In the genomic region with DNA sequence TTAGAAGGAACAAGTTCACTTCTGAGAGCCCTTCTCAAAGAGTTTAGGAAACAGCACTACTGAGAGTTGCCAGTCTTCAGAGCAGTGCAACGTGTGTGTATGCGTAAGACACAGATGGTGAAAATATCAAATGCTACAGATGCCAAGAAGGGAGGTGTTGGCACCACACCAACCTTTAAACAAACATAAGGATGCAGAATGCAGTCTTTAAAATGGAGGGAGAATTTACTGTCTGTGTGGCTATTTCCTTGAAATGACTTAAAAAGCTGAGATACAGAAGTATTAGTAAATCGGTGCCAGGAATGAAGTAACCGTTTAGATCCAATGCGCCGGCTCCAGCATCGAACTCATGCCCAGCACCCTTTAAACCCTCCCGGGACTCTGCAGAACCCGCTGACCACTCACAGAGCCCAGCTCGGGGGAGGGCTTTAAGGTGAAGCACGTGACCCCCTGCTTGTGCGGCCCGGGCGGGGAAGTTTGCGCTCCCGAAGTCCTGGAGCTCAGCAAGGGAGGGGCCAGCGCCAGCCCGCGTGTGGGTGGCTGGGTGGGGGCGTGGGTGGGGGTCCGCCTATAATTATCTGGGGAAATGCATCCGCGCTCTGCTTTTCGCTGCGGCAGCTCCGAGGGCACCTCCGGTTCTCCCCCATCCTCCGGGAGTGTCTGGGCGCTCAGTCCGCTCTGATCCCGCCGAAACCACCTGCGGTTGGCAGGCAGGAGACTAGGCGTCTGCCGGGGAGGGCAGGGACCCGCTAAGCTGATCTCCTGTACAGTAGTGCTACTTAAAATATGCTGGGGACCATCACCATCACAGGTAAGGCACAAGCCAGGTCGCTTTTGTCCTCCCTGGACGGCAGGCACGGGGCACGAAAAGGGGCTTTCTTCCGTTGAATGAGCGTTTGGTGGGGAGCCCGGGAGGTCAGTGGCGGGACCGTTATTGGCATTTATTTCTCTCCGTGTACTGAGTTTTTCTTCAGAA, we compare ENCODE assay signal across 1 cellular context.
A peak's percentile ranks its signal among the peaks of the same experiment; 100 is the strongest.
TF ChIP-seq lines count a peak whose summit lies in the region.

No MANE protein-coding gene starts in this region.

TF ChIP-seq in HepG2, 621 proteins besides CTCF, POLR2A, EP300 and RAD21 (continued from another document and continues in another):
- TF ChIP-seq, protein P1, sequence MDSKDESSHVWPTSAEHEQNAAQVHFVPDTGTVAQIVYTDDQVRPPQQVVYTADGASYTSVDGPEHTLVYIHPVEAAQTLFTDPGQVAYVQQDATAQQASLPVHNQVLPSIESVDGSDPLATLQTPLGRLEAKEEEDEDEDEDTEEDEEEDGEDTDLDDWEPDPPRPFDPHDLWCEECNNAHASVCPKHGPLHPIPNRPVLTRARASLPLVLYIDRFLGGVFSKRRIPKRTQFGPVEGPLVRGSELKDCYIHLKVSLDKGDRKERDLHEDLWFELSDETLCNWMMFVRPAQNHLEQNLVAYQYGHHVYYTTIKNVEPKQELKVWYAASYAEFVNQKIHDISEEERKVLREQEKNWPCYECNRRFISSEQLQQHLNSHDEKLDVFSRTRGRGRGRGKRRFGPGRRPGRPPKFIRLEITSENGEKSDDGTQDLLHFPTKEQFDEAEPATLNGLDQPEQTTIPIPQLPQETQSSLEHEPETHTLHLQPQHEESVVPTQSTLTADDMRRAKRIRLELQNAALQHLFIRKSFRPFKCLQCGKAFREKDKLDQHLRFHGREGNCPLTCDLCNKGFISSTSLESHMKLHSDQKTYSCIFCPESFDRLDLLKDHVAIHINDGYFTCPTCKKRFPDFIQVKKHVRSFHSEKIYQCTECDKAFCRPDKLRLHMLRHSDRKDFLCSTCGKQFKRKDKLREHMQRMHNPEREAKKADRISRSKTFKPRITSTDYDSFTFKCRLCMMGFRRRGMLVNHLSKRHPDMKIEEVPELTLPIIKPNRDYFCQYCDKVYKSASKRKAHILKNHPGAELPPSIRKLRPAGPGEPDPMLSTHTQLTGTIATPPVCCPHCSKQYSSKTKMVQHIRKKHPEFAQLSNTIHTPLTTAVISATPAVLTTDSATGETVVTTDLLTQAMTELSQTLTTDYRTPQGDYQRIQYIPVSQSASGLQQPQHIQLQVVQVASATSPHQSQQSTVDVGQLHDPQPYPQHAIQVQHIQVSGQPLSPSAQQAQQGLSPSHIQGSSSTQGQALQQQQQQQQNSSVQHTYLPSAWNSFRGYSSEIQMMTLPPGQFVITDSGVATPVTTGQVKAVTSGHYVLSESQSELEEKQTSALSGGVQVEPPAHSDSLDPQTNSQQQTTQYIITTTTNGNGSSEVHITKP (CRISPR knock-in tag; IDR thresholded peaks at IDR 0.05; ENCODE audit: low read depth), result 0 out of 2 replicates have a peak, but pooled peaks have one; percentile 28
- 0 out of 2 replicates have a peak, but pooled peaks have one; percentile 26 for TF ChIP-seq ZNF709 (CRISPR knock-in tag; IDR thresholded peaks at IDR 0.05)
- TF ChIP-seq RFXANK (CRISPR knock-in tag; IDR thresholded peaks at IDR 0.05), result no peak
- 0 out of 4 replicates have a peak, but pooled peaks of 1 of the 2 experiments have one; percentile 22 for TF ChIP-seq KLF16 (CRISPR knock-in tag; IDR thresholded peaks at IDR 0.05)
- TF ChIP-seq, protein P2, sequence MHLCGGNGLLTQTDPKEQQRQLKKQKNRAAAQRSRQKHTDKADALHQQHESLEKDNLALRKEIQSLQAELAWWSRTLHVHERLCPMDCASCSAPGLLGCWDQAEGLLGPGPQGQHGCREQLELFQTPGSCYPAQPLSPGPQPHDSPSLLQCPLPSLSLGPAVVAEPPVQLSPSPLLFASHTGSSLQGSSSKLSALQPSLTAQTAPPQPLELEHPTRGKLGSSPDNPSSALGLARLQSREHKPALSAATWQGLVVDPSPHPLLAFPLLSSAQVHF (CRISPR knock-in tag; IDR thresholded peaks at IDR 0.05), result no peak
- TF ChIP-seq, protein P3, sequence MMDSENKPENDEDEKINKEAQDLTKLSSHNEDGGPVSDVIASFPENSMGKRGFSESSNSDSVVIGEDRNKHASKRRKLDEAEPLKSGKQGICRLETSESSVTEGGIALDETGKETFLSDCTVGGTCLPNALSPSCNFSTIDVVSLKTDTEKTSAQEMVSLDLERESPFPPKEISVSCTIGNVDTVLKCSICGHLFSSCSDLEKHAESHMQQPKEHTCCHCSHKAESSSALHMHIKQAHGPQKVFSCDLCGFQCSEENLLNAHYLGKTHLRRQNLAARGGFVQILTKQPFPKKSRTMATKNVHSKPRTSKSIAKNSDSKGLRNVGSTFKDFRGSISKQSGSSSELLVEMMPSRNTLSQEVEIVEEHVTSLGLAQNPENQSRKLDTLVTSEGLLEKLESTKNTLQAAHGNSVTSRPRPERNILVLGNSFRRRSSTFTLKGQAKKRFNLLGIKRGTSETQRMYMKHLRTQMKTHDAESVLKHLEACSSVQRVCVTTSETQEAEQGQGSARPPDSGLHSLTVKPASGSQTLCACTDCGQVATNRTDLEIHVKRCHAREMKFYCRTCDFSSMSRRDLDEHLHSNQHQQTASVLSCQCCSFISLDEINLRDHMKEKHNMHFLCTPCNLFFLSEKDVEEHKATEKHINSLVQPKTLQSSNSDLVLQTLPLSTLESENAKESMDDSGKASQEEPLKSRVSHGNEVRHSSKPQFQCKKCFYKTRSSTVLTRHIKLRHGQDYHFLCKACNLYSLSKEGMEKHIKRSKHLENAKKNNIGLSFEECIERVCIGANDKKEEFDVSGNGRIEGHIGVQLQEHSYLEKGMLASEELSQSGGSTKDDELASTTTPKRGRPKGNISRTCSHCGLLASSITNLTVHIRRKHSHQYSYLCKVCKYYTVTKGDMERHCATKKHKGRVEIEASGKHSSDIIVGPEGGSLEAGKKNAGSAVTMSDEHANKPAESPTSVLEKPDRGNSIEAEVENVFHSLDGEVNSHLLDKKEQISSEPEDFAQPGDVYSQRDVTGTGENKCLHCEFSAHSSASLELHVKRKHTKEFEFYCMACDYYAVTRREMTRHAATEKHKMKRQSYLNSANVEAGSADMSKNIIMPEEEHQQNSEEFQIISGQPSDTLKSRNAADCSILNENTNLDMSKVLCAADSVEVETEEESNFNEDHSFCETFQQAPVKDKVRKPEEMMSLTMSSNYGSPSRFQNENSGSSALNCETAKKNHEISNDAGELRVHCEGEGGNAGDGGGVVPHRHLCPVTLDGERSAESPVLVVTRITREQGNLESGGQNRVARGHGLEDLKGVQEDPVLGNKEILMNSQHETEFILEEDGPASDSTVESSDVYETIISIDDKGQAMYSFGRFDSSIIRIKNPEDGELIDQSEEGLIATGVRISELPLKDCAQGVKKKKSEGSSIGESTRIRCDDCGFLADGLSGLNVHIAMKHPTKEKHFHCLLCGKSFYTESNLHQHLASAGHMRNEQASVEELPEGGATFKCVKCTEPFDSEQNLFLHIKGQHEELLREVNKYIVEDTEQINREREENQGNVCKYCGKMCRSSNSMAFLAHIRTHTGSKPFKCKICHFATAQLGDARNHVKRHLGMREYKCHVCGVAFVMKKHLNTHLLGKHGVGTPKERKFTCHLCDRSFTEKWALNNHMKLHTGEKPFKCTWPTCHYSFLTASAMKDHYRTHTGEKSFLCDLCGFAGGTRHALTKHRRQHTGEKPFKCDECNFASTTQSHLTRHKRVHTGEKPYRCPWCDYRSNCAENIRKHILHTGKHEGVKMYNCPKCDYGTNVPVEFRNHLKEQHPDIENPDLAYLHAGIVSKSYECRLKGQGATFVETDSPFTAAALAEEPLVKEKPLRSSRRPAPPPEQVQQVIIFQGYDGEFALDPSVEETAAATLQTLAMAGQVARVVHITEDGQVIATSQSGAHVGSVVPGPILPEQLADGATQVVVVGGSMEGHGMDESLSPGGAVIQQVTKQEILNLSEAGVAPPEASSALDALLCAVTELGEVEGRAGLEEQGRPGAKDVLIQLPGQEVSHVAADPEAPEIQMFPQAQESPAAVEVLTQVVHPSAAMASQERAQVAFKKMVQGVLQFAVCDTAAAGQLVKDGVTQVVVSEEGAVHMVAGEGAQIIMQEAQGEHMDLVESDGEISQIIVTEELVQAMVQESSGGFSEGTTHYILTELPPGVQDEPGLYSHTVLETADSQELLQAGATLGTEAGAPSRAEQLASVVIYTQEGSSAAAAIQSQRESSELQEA (CRISPR knock-in tag; IDR thresholded peaks at IDR 0.05; ENCODE audit: not compliant biosample characterization), result peak; percentile 33
- TF ChIP-seq ZNF160 (CRISPR knock-in tag; IDR thresholded peaks at IDR 0.05), result no peak
- TF ChIP-seq, protein P4, sequence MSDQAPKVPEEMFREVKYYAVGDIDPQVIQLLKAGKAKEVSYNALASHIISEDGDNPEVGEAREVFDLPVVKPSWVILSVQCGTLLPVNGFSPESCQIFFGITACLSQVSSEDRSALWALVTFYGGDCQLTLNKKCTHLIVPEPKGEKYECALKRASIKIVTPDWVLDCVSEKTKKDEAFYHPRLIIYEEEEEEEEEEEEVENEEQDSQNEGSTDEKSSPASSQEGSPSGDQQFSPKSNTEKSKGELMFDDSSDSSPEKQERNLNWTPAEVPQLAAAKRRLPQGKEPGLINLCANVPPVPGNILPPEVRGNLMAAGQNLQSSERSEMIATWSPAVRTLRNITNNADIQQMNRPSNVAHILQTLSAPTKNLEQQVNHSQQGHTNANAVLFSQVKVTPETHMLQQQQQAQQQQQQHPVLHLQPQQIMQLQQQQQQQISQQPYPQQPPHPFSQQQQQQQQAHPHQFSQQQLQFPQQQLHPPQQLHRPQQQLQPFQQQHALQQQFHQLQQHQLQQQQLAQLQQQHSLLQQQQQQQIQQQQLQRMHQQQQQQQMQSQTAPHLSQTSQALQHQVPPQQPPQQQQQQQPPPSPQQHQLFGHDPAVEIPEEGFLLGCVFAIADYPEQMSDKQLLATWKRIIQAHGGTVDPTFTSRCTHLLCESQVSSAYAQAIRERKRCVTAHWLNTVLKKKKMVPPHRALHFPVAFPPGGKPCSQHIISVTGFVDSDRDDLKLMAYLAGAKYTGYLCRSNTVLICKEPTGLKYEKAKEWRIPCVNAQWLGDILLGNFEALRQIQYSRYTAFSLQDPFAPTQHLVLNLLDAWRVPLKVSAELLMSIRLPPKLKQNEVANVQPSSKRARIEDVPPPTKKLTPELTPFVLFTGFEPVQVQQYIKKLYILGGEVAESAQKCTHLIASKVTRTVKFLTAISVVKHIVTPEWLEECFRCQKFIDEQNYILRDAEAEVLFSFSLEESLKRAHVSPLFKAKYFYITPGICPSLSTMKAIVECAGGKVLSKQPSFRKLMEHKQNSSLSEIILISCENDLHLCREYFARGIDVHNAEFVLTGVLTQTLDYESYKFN (CRISPR knock-in tag; conservative IDR thresholded peaks at IDR 0.05), result 0 out of 2 replicates have a peak, but pooled peaks have one; percentile 8
- TF ChIP-seq ZSCAN22 (CRISPR knock-in tag; IDR thresholded peaks at IDR 0.05), result no peak
- TF ChIP-seq ZNF501 (CRISPR knock-in tag; IDR thresholded peaks at IDR 0.05), result no peak
- peak; percentile 24; the same call in 1 of the 2 replicates for TF ChIP-seq POLR2AphosphoS5 (IDR thresholded peaks at IDR 0.05; ENCODE audit: low read depth, low read length)
- TF ChIP-seq, protein P5, sequence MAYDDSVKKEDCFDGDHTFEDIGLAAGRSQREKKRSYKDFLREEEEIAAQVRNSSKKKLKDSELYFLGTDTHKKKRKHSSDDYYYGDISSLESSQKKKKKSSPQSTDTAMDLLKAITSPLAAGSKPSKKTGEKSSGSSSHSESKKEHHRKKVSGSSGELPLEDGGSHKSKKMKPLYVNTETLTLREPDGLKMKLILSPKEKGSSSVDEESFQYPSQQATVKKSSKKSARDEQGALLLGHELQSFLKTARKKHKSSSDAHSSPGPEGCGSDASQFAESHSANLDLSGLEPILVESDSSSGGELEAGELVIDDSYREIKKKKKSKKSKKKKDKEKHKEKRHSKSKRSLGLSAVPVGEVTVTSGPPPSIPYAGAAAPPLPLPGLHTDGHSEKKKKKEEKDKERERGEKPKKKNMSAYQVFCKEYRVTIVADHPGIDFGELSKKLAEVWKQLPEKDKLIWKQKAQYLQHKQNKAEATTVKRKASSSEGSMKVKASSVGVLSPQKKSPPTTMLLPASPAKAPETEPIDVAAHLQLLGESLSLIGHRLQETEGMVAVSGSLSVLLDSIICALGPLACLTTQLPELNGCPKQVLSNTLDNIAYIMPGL (CRISPR knock-in tag; IDR thresholded peaks at IDR 0.05; ENCODE audit: borderline replicate concordance in 1 of 2, low read depth in 1 of 2), result peak in 1 of 2 experiments; percentile 50; a peak in 1 of 4 replicates
- no peak for TF ChIP-seq ZBTB38 (CRISPR knock-in tag; IDR thresholded peaks at IDR 0.05)
- peak; percentile 45 for TF ChIP-seq NFYB (CRISPR knock-in tag; IDR thresholded peaks at IDR 0.05)
- 0 out of 2 replicates have a peak, but pooled peaks have one; percentile 94 for TF ChIP-seq ZNF44 (CRISPR knock-in tag; IDR thresholded peaks at IDR 0.05)
- TF ChIP-seq DR1 (CRISPR knock-in tag; IDR thresholded peaks at IDR 0.05), result no peak
- TF ChIP-seq ZNF230 (CRISPR knock-in tag; IDR thresholded peaks at IDR 0.05), result 0 out of 2 replicates have a peak, but pooled peaks have one; percentile 22
- 0 out of 2 replicates have a peak, but pooled peaks have one; percentile 3 for TF ChIP-seq FOXA3 (CRISPR knock-in tag; IDR thresholded peaks at IDR 0.05)
- TF ChIP-seq POLR2G (IDR thresholded peaks at IDR 0.05; ENCODE audit: low read depth, low read length), result peak; percentile 49; the same call in 1 of the 2 replicates
- TF ChIP-seq PHF21A (CRISPR knock-in tag; IDR thresholded peaks at IDR 0.05), result no peak
- no peak for TF ChIP-seq ZNF670 (CRISPR knock-in tag; IDR thresholded peaks at IDR 0.05; ENCODE audit: borderline replicate concordance)
- TF ChIP-seq ZNF562 (CRISPR knock-in tag; IDR thresholded peaks at IDR 0.05; ENCODE audit: borderline replicate concordance), result no peak
- no peak for TF ChIP-seq HDAC2 (CRISPR knock-in tag; IDR thresholded peaks at IDR 0.05)
- TF ChIP-seq CBX1 (IDR thresholded peaks at IDR 0.05; ENCODE audit: low read depth), result no peak
- 0 out of 2 replicates have a peak, but pooled peaks have one; percentile 3 for TF ChIP-seq FOXJ3 (CRISPR knock-in tag; IDR thresholded peaks at IDR 0.05; ENCODE audit: borderline replicate concordance)
- peak; percentile 58; the same call in 1 of the 2 replicates for TF ChIP-seq KDM2A (CRISPR knock-in tag; IDR thresholded peaks at IDR 0.05; ENCODE audit: borderline replicate concordance, low read depth)
- TF ChIP-seq ZC3H4 (CRISPR knock-in tag; IDR thresholded peaks at IDR 0.05; ENCODE audit: borderline replicate concordance), result no peak
- TF ChIP-seq MYNN (CRISPR knock-in tag; IDR thresholded peaks at IDR 0.05; ENCODE audit: low read depth), result no peak
- TF ChIP-seq, protein P6, sequence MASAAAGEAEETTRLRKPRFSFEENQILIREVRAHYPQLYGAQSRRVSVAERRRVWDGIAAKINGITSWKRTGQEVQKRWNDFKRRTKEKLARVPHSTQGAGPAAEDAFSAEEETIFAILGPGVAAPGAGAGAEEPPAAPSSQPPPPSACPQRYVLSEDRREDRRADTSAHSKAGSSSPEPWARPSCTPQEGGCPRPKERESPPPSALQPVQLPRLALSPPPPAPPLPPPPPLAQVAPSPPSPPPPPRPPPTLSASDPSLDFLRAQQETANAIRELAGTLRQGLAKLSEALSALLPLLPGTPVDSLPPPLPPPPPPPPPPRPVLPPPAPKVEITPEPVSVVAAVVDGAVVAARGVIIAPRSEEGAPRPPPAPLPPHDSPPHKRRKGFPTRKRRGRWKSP (CRISPR knock-in tag; IDR thresholded peaks at IDR 0.05), result peak; percentile 57; the same call in 1 of the 2 replicates
- TF ChIP-seq ZNF768 (CRISPR knock-in tag; IDR thresholded peaks at IDR 0.05), result peak; percentile 38; the same call in 1 of the 2 replicates
